ENCODE assay signal across 1 cellular context in the genomic region with DNA sequence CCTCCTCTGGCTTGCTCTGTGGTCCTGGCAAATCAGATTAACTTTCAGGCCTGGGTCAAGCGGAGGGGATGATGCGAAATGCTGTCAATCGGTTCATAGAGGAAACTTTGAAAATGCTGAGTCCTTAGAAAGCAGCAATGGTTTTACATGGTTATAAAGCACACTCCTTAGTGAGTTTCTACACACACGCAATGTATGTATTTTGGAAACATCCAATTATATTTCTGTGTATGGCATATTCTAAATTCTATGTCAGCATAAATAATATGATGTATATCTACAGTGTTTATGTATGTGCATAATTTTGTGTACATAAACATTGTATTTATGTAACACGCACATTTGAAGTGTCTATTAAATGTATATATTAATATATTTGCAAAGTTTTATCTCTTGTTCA.
TF ChIP-seq lines count a peak whose summit lies in the region.

No MANE protein-coding gene starts in this region.

TF ChIP-seq in HepG2, 621 proteins besides CTCF, POLR2A, EP300 and RAD21:
- TF ChIP-seq MAFF (IDR thresholded peaks at IDR 0.05; ENCODE audit: low read depth, low read length) (0 out of 2 replicates have a peak, but pooled peaks have one; percentile 25), SPEN (CRISPR knock-in tag; IDR thresholded peaks at IDR 0.05; ENCODE audit: low read depth) (no peak), MAFK (conservative IDR thresholded peaks at IDR 0.05 in 1 of 2, IDR thresholded peaks at IDR 0.05 in 1 of 2; ENCODE audit: low read length in 2 of 2) (peak in 1 of 2 experiments; percentile 50; a peak in 2 of 4 replicates)
